In the genomic region with DNA sequence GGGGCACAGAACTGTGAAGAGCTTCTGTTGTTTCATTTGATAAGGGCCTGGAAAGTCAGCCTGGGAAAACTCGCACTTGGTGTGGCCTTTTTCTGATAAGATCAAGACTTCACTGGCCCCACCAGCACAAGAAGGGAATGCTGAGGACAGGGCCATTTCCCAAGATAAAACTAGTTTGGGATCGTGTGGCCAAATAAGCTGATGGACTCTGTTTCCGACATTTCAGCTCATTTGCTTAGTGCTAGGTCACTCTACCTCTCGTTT, we compare ENCODE assay signal across 22 cellular contexts.
"Had no signal": no experiment of that assay in that cellular context is flagged by ENCODE, and none has a peak within 500 bp of the region (broad histone marks: within the 10 kb centered on the region; RNA-seq: fewer than 3 reads in every experiment).

No MANE protein-coding gene starts in this region.

- ATAC-seq: activated CD4-positive, CD25-positive, alpha-beta regulatory T cell treated with anti-CD3 and anti-CD28 coated beads, Interleukin-2, amount 50 U/mL, for 24 hours; activated CD8-positive, alpha-beta T cell treated with anti-CD3 and anti-CD28 coated beads, Interleukin-2, amount 10 ng/mL, durations not matched to agents 7 days and 5 days had no signal

- H3K36me3 ChIP-seq: breast epithelium had no signal

- H3K9me3 ChIP-seq: breast epithelium, Peyer's patch had no signal

- H3K4me1 ChIP-seq: breast epithelium, Peyer's patch had no signal

- H3K9me3 Mint-ChIP-seq: activated naive CD4-positive, alpha-beta T cell treated with anti-CD3 and anti-CD28 coated beads, Interleukin-2, amount 50 U/mL, for 24 hours; T-helper 1 cell treated with Interleukin-12 subunit alpha and Interleukin-12 subunit beta and Interleukin-4 antibody, amounts not matched to agents 30 μg/mL and 1 μg/mL, for 36 hours had no signal

- DNase-seq: activated CD4-positive, alpha-beta T cell treated with anti-CD3 and anti-CD28 coated beads for 48 hours; activated CD4-positive, alpha-beta T cell treated with anti-CD3 and anti-CD28 coated beads, Interleukin-2, amount 50 U/mL, for 4 hours; activated CD8-positive, alpha-beta memory T cell treated with anti-CD3 and anti-CD28 coated beads, Interleukin-2, amount 50 U/mL, for 48 hours; activated CD8-positive, alpha-beta T cell treated with anti-CD3 and anti-CD28 coated beads, Interleukin-2, amount 10 ng/mL, durations not matched to agents 7 days and 5 days; activated T-cell treated with anti-CD3 and anti-CD28 coated beads, Interleukin-2, amount 50 U/mL, for 1 hour; aorta; caudate nucleus; Karpas-422; MM.1S; NCI-H1105; NCI-H1436; NCI-H1694 treated with DMSO at 0.1 percent for 48 hours; NCI-H2029 treated with DMSO at 0.1 percent for 48 hours; NCI-H510A treated with DMSO at 0.1 percent for 48 hours; NCI-H69; Peyer's patch; SHP77 treated with DMSO at 0.1 percent for 48 hours had no signal

- H3K4me3 ChIP-seq: breast epithelium, Peyer's patch had no signal

- H3K27me3 Mint-ChIP-seq: activated naive CD4-positive, alpha-beta T cell treated with anti-CD3 and anti-CD28 coated beads, Interleukin-2, amount 50 U/mL, for 24 hours had no signal

- H3K27ac ChIP-seq: Peyer's patch, RWPE1 had no signal

- H3K4me3 Mint-ChIP-seq: activated CD8-positive, alpha-beta T cell treated with anti-CD3 and anti-CD28 coated beads, Interleukin-2, amount 10 ng/mL, durations not matched to agents 7 days and 5 days; activated naive CD4-positive, alpha-beta T cell treated with anti-CD3 and anti-CD28 coated beads, Interleukin-2, amount 50 U/mL, for 24 hours; T-helper 1 cell treated with Interleukin-12 subunit alpha and Interleukin-12 subunit beta and Interleukin-4 antibody, amounts not matched to agents 30 μg/mL and 1 μg/mL, for 36 hours had no signal

- H3K27ac Mint-ChIP-seq: activated CD8-positive, alpha-beta T cell treated with anti-CD3 and anti-CD28 coated beads, Interleukin-2, amount 10 ng/mL, durations not matched to agents 7 days and 5 days; activated naive CD4-positive, alpha-beta T cell treated with anti-CD3 and anti-CD28 coated beads, Interleukin-2, amount 50 U/mL, for 24 hours; T-helper 1 cell treated with Interleukin-12 subunit alpha and Interleukin-12 subunit beta and Interleukin-4 antibody, amounts not matched to agents 30 μg/mL and 1 μg/mL, for 36 hours had no signal

- H3K4me1 Mint-ChIP-seq: activated naive CD4-positive, alpha-beta T cell treated with anti-CD3 and anti-CD28 coated beads, Interleukin-2, amount 50 U/mL, for 24 hours had no signal

- H3K27me3 ChIP-seq: breast epithelium, Peyer's patch had no signal
